ENCODE assay signal across 18 cellular contexts in genomic region chr1:66750578-66750977, GRCh38.
"Had no signal": no experiment of that assay in that cellular context is flagged by ENCODE, and none has a peak within 500 bp of the region (broad histone marks: within the 10 kb centered on the region; RNA-seq: fewer than 3 reads in every experiment).

No MANE protein-coding gene starts in this region.

- H3K36me3 ChIP-seq: tibial nerve, vagina had no signal

- H3K9me3 ChIP-seq: tibial nerve, vagina had no signal

- H3K27me3 ChIP-seq: tibial nerve, vagina had no signal

- ATAC-seq: activated CD4-positive, CD25-positive, alpha-beta regulatory T cell treated with anti-CD3 and anti-CD28 coated beads, Interleukin-2, amount 50 U/mL, for 24 hours; left cardiac atrium; T-helper 17 cell had no signal

- H3K27ac ChIP-seq: tibial nerve, vagina had no signal

- DNase-seq: activated CD4-positive, alpha-beta T cell treated with anti-CD3 and anti-CD28 coated beads, Interleukin-2, amount 50 U/mL, for 1 hour; activated CD8-positive, alpha-beta memory T cell treated with anti-CD3 and anti-CD28 coated beads for 24 hours; activated gamma-delta T cell treated with Interleukin-2 at 50 U/mL for 16 hours; aorta; effector CD8-positive, alpha-beta T cell; foreskin melanocyte; head of caudate nucleus; left cardiac atrium; midbrain; posterior cingulate gyrus; retina; stimulated activated CD4-positive, alpha-beta T cell treated with anti-CD3 and anti-CD28 coated beads, Interleukin-4, amount 100 ng/mL, for 24 hours; substantia nigra; T-helper 17 cell had no signal

- H3K4me3 ChIP-seq: lung, tibial nerve, vagina had no signal
